Comparison of ENCODE assay signal across 11 cellular contexts in genomic region chr22:36411589-36412258, GRCh38. TPM values are rescaled to one million over a fixed set of nuclear protein-coding genes. Genes with fewer than 3 reads are reported as not detected.
DNase-seq lines count a peak whose midpoint lies in the region; ATAC-seq and FAIRE-seq lines count a peak whose summit lies in the region.
"Had no signal": no experiment of that assay in that cellular context is flagged by ENCODE, and none has a peak within 500 bp of the region (broad histone marks: within the 10 kb centered on the region; RNA-seq: fewer than 3 reads in every experiment).

No MANE protein-coding gene starts in this region.

- H3K4me1 ChIP-seq in small intestine (ENCODE audit: control insufficient read depth in 2 of 2, insufficient read depth in 1 of 2, low read depth in 1 of 2, low read length in 1 of 2): peaks cover 0 to 3% of the 10 kb centered on the region in 2 donors

- CTCF ChIA-PET in activated naive CD4-positive, alpha-beta T cell treated with anti-CD3 and anti-CD28 coated beads, Interleukin-2, amount 10 ng/mL, durations not matched to agents 7 days and 5 days (lab: Charles Lee): interaction anchor here (0.6 kb wide), 1 partner anchor 25 kb away, joined by 3 read pairs; no protein-coding TSS in a partner anchor

- no peaks in the 10 kb centered on the region for H3K9me3 Mint-ChIP-seq in activated naive CD4-positive, alpha-beta T cell treated with anti-CD3 and anti-CD28 coated beads, Interleukin-2, amount 10 ng/mL, durations not matched to agents 7 days and 5 days
- H3K9me3 Mint-ChIP-seq: endodermal cell; naive B cell; T-helper 1 cell treated with Interleukin-12 subunit alpha and Interleukin-12 subunit beta and Interleukin-4 antibody, amounts not matched to agents 30 μg/mL and 1 μg/mL, for 36 hours had no signal

- peaks cover 1% of the 10 kb centered on the region for H3K36me3 Mint-ChIP-seq in activated naive CD4-positive, alpha-beta T cell treated with anti-CD3 and anti-CD28 coated beads, Interleukin-2, amount 10 ng/mL, durations not matched to agents 7 days and 5 days
- H3K36me3 Mint-ChIP-seq: naive B cell had no signal

- no peaks in the 10 kb centered on the region for H3K27me3 ChIP-seq in small intestine (ENCODE audit: control insufficient read depth in 2 of 2, insufficient read depth in 2 of 2, low read length in 2 of 2)

- no peak overlapping the region for H3K4me3 ChIP-seq in small intestine (ENCODE audit: low read depth in 1 of 2, low read length in 2 of 2)

- 45 to 63% (median 55%) methylated on average over 6 of the region's 6 CpGs for WGBS in small intestine, 3 donors

- H3K4me3 Mint-ChIP-seq in activated naive CD4-positive, alpha-beta T cell treated with anti-CD3 and anti-CD28 coated beads, Interleukin-2, amount 10 ng/mL, durations not matched to agents 7 days and 5 days: no peak overlapping the region
- H3K4me3 Mint-ChIP-seq: T-helper 1 cell treated with Interleukin-12 subunit alpha and Interleukin-12 subunit beta and Interleukin-4 antibody, amounts not matched to agents 30 μg/mL and 1 μg/mL, for 36 hours had no signal

- DNase-seq in DMS53 (lab: John Stamatoyannopoulos, UW) (peak; percentile 38), DMS53 treated with DMSO at 0.1 percent for 48 hours (lab: John Stamatoyannopoulos, UW; ENCODE audit: unreplicated experiment) (no peak), NCI-H345 (lab: John Stamatoyannopoulos, UW) (peak; percentile 61), small intestine (peak; percentile 70), inferior parietal cortex (ENCODE audit: extremely low spot score) (no peak), NCI-H524 treated with DMSO at 0.1 percent for 48 hours (lab: John Stamatoyannopoulos, UW) (no peak)
- DNase-seq in activated naive CD4-positive, alpha-beta T cell treated with anti-CD3 and anti-CD28 coated beads, Interleukin-2, amount 10 ng/mL, durations not matched to agents 7 days and 5 days: no peak
- DNase-seq: endodermal cell, naive B cell had no signal

- no peaks in the 10 kb centered on the region for H3K27me3 Mint-ChIP-seq in activated naive CD4-positive, alpha-beta T cell treated with anti-CD3 and anti-CD28 coated beads, Interleukin-2, amount 10 ng/mL, durations not matched to agents 7 days and 5 days
- H3K27me3 Mint-ChIP-seq: naive B cell had no signal

- FAIRE-seq in small intestine (lab: Jason Lieb, UNC): no peak

- no peak overlapping the region for H3K27ac ChIP-seq in small intestine (ENCODE audit: low read depth in 1 of 2, low read length in 1 of 2)

- H3K4me1 Mint-ChIP-seq in activated naive CD4-positive, alpha-beta T cell treated with anti-CD3 and anti-CD28 coated beads, Interleukin-2, amount 10 ng/mL, durations not matched to agents 7 days and 5 days: peaks cover 59% of the 10 kb centered on the region

- ATAC-seq in HG03175 (IDR thresholded peaks at IDR 0.05; ENCODE audit: unreplicated experiment): no peak

- H3K27ac Mint-ChIP-seq in activated naive CD4-positive, alpha-beta T cell treated with anti-CD3 and anti-CD28 coated beads, Interleukin-2, amount 10 ng/mL, durations not matched to agents 7 days and 5 days: peak overlapping the region; percentile 33
- H3K27ac Mint-ChIP-seq: T-helper 1 cell treated with Interleukin-12 subunit alpha and Interleukin-12 subunit beta and Interleukin-4 antibody, amounts not matched to agents 30 μg/mL and 1 μg/mL, for 36 hours had no signal

- H3K9me3 ChIP-seq in small intestine (ENCODE audit: control insufficient read depth, low read depth): no peaks in the 10 kb centered on the region

- H3K36me3 ChIP-seq in small intestine (ENCODE audit: control insufficient read depth in 2 of 2, insufficient read depth in 2 of 2, low read length in 2 of 2): no peaks in the 10 kb centered on the region

RNA-seq across cellular contexts. Expression of gene MYH9, which starts 24.0 kb away (rescaled TPM):
- polyA plus RNA-seq in small intestine: 100 to 1,000 TPM in 2 of 3 donors, 10 to 100 TPM in 1; 95.4 to 156 (median 130) TPM

Comparison
In these comparisons a context has a peak if more than half of its experiments do, and no peak if none do; other contexts are left out.
1. DNase-seq: peak in DMS53 (single experiment), NCI-H345 (single experiment) and small intestine (single experiment); none in DMS53 treated with DMSO at 0.1 percent for 48 hours (single experiment), activated naive CD4-positive, alpha-beta T cell treated with anti-CD3 and anti-CD28 coated beads, Interleukin-2, amount 10 ng/mL, durations not matched to agents 7 days and 5 days (single experiment), inferior parietal cortex (single experiment) and NCI-H524 treated with DMSO at 0.1 percent for 48 hours (single experiment).